Comparison of ENCODE assay signal across 22 cellular contexts in genomic region chr4:145390566-145390965, GRCh38.
"Had no signal": no experiment of that assay in that cellular context is flagged by ENCODE, and none has a peak within 500 bp of the region (broad histone marks: within the 10 kb centered on the region; RNA-seq: fewer than 3 reads in every experiment).

No MANE protein-coding gene starts in this region.

- ATAC-seq: heart left ventricle; left lobe of liver; natural killer cell; sciatic nerve; stimulated activated naive B cell treated with anti-CD40 and anti-IgM and Interleukin-4, amounts not matched to agents 10 μg/mL and 1 μg/mL and 100 μg/mL, for 72 hours; stimulated activated naive CD8-positive, alpha-beta T cell treated with anti-CD3 and anti-CD28 coated beads, Interleukin-15, amount 100 ng/mL, for 72 hours; upper lobe of right lung had no signal

- H3K9me3 ChIP-seq: testis, tibial nerve, upper lobe of right lung, vagina had no signal

- H3K4me3 Mint-ChIP-seq: dendritic cell treated with granulocyte-macrophage colony-stimulating factor and Interleukin-4, amounts not matched to agents 40 ng/mL and 50 ng/mL, for 4 days; endodermal cell; natural killer cell; neural crest cell; stimulated activated naive B cell treated with anti-CD40 and anti-IgM and Interleukin-4, amounts not matched to agents 10 μg/mL and 1 μg/mL and 100 μg/mL, for 72 hours; stimulated activated naive CD8-positive, alpha-beta T cell treated with anti-CD3 and anti-CD28 coated beads, Interleukin-15, amount 100 ng/mL, for 72 hours had no signal

- H3K36me3 Mint-ChIP-seq: natural killer cell; stimulated activated naive B cell treated with anti-CD40 and anti-IgM and Interleukin-4, amounts not matched to agents 10 μg/mL and 1 μg/mL and 100 μg/mL, for 72 hours had no signal

- DNase-seq: endodermal cell; erythroblast; foreskin melanocyte; heart left ventricle; hippocampal formation; kidney glomerular epithelial cell; mammary epithelial cell; natural killer cell; posterior cingulate gyrus; stimulated activated CD4-positive, alpha-beta T cell treated with anti-CD3 and anti-CD28 coated beads, Interleukin-2, amount 100 ng/mL, for 24 hours; stimulated activated CD4-positive, alpha-beta T cell treated with anti-CD3 and anti-CD28 coated beads, Interleukin-4, amount 100 ng/mL, for 4 hours; stimulated activated naive B cell treated with anti-CD40 and anti-IgM and Interleukin-4, amounts not matched to agents 10 μg/mL and 1 μg/mL and 100 μg/mL, for 72 hours; stimulated activated naive CD8-positive, alpha-beta T cell treated with anti-CD3 and anti-CD28 coated beads, Interleukin-15, amount 100 ng/mL, for 72 hours; testis; upper lobe of right lung had no signal

- H3K4me3 ChIP-seq: heart left ventricle, skin epidermis, testis, tibial nerve, upper lobe of right lung, vagina had no signal

- H3K27ac ChIP-seq: heart left ventricle, skin epidermis, testis, tibial nerve, upper lobe of right lung, vagina had no signal

- H3K4me1 Mint-ChIP-seq: natural killer cell; neural crest cell; stimulated activated naive B cell treated with anti-CD40 and anti-IgM and Interleukin-4, amounts not matched to agents 10 μg/mL and 1 μg/mL and 100 μg/mL, for 72 hours had no signal

- H3K27me3 Mint-ChIP-seq: dendritic cell treated with granulocyte-macrophage colony-stimulating factor and Interleukin-4, amounts not matched to agents 40 ng/mL and 50 ng/mL, for 4 days had no signal

- H3K36me3 ChIP-seq: heart left ventricle, tibial nerve, upper lobe of right lung, vagina had no signal

- H3K27ac Mint-ChIP-seq: dendritic cell treated with granulocyte-macrophage colony-stimulating factor and Interleukin-4, amounts not matched to agents 40 ng/mL and 50 ng/mL, for 4 days; endodermal cell; natural killer cell; stimulated activated naive B cell treated with anti-CD40 and anti-IgM and Interleukin-4, amounts not matched to agents 10 μg/mL and 1 μg/mL and 100 μg/mL, for 72 hours; stimulated activated naive CD8-positive, alpha-beta T cell treated with anti-CD3 and anti-CD28 coated beads, Interleukin-15, amount 100 ng/mL, for 72 hours had no signal

- H3K4me1 ChIP-seq: heart left ventricle, testis, tibial nerve, upper lobe of right lung, vagina had no signal

- H3K9me3 Mint-ChIP-seq: dendritic cell treated with granulocyte-macrophage colony-stimulating factor and Interleukin-4, amounts not matched to agents 40 ng/mL and 50 ng/mL, for 4 days; endodermal cell; neural crest cell; stimulated activated naive B cell treated with anti-CD40 and anti-IgM and Interleukin-4, amounts not matched to agents 10 μg/mL and 1 μg/mL and 100 μg/mL, for 72 hours had no signal
